In the genomic region with DNA sequence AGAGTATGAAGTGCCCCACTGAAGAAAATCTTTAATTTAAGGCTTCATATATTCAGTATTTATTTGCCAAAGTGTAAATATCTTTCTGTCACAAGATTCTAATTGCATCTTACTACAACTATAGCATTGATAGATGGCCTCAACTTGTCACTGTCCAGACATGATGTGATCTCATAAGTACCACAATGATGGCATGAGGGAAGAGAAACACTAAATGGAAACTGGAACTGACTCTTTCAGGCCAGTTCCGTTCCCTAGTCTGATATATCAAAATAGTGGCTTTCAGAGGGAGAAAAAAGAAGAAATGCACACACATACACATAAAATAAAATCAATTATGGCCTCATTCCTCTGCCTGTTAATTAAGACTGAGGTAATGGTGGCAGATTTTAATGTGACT, we compare ENCODE assay signal across 20 cellular contexts.
DNase-seq lines count a peak whose midpoint lies in the region; ATAC-seq, FAIRE-seq and TF ChIP-seq lines count a peak whose summit lies in the region.
"Had no signal": no experiment of that assay in that cellular context is flagged by ENCODE, and none has a peak within 500 bp of the region (broad histone marks: within the 10 kb centered on the region; RNA-seq: fewer than 3 reads in every experiment).

No MANE protein-coding gene starts in this region.

- no peaks in the 10 kb centered on the region for H3K9me3 ChIP-seq in OCI-LY3 (ENCODE audit: insufficient read depth, low read length)
- H3K9me3 ChIP-seq: BLaER1 treated with 17β-estradiol and CSF1 and Interleukin-3, amounts not matched to agents 10 nM and 100 nM had no signal

- no peak overlapping the region for H3K4me3 ChIP-seq in OCI-LY3 (ENCODE audit: low read length)
- H3K4me3 ChIP-seq: BLaER1 treated with 17β-estradiol and CSF1 and Interleukin-3, amounts not matched to agents 10 nM and 100 nM; GM23338 had no signal

- ATAC-seq in GM18861 (IDR thresholded peaks at IDR 0.05; ENCODE audit: unreplicated experiment) = peak; percentile 24
- ATAC-seq in HG02798 (IDR thresholded peaks at IDR 0.05; ENCODE audit: poor library complexity, unreplicated experiment) = peak; percentile 59
- ATAC-seq in HG02981 (IDR thresholded peaks at IDR 0.05; ENCODE audit: unreplicated experiment) = no peak
- no peak for ATAC-seq in GM18909 (IDR thresholded peaks at IDR 0.05; ENCODE audit: poor library complexity, unreplicated experiment)
- ATAC-seq: CD8-positive, alpha-beta T cell; GM23338; HepG2 had no signal

- no peak overlapping the region for H2AFZ ChIP-seq in OCI-LY3 (ENCODE audit: low read depth, low read length)
- H2AFZ ChIP-seq: GM23338 had no signal

- H3K27me3 ChIP-seq in OCI-LY3 (ENCODE audit: low read depth, low read length) = peaks cover 5% of the 10 kb centered on the region; the same call in 1 of the 2 replicates
- H3K27me3 ChIP-seq: BLaER1 treated with 17β-estradiol and CSF1 and Interleukin-3, amounts not matched to agents 10 nM and 100 nM had no signal

- H4K20me1 ChIP-seq in OCI-LY3 (ENCODE audit: insufficient read depth, low read length) = no peaks in the 10 kb centered on the region
- H4K20me1 ChIP-seq: BLaER1 treated with 17β-estradiol and CSF1 and Interleukin-3, amounts not matched to agents 10 nM and 100 nM had no signal

- H3K79me2 ChIP-seq in OCI-LY3 (ENCODE audit: low read length) = no peaks in the 10 kb centered on the region

- peak overlapping the region; percentile 38 for H3K4me2 ChIP-seq in OCI-LY3 (ENCODE audit: low read length)
- H3K4me2 ChIP-seq: GM23338 had no signal

- peaks cover 29% of the 10 kb centered on the region for H3K4me1 ChIP-seq in OCI-LY3 (ENCODE audit: low read length)

- FAIRE-seq in GM19239 (lab: Jason Lieb, UNC) = peak; percentile 54
- FAIRE-seq: G401.6, GM12892, H54, HepG2 had no signal

- no peak overlapping the region for H3K9ac ChIP-seq in OCI-LY3 (ENCODE audit: low read length)
- H3K9ac ChIP-seq: BLaER1 treated with 17β-estradiol and CSF1 and Interleukin-3, amounts not matched to agents 10 nM and 100 nM had no signal

- DNase-seq in GM19239 (ENCODE audit: insufficient read length, low spot score) = no peak
- no peak for DNase-seq in NAMALWA (ENCODE audit: low spot score)
- no peak for DNase-seq in NCI-H345 (lab: John Stamatoyannopoulos, UW)
- DNase-seq: CD8-positive, alpha-beta T cell; DMS 273 treated with DMSO at 0.1 percent for 48 hours; DMS53; HCEC 1CT; Kasumi-1; KBM-7 had no signal

- no peak overlapping the region for H3K27ac ChIP-seq in OCI-LY3 (ENCODE audit: low read length)
- H3K27ac ChIP-seq: BLaER1 treated with 17β-estradiol and CSF1 and Interleukin-3, amounts not matched to agents 10 nM and 100 nM had no signal

- H3K36me3 ChIP-seq in OCI-LY3 (replicated peaks; ENCODE audit: low read depth, low read length) = no peaks in the 10 kb centered on the region
- H3K36me3 ChIP-seq: BLaER1 treated with 17β-estradiol and CSF1 and Interleukin-3, amounts not matched to agents 10 nM and 100 nM had no signal

- no peak for TF ChIP-seq CTCF in OCI-LY3 (IDR thresholded peaks at IDR 0.05; ENCODE audit: low read depth, low read length)

Comparison
In these comparisons a context has a peak if more than half of its experiments do, and no peak if none do; other contexts are left out.
1. ATAC-seq: peak in GM18861 (single experiment) and HG02798 (single experiment); none in HG02981 (single experiment) and GM18909 (single experiment).